ENCODE assay signal across 3 cellular contexts in the genomic region with DNA sequence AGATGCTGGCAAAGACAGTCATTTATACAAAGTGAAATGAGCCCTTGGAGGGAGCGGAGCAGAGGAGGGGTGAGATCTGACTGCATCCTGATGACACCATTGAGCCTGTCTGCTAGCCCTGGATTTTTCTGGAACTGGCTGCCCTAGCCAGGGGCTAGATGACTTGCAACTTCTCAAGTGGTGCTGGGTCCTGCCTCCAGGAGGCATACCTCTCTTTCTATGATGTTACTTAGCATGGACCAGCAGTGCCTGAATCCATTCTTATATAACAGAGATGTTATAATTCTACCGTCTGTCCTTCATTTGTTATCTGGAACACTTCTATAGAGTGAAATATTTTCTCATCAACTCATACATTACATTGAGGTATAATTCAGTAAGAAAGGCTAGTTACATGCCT.
TF ChIP-seq lines count a peak whose summit lies in the region.

No MANE protein-coding gene starts in this region.

TF ChIP-seq in SK-N-SH, 30 proteins besides CTCF, POLR2A, EP300 and RAD21 (continues in another document):
- TF ChIP-seq JUND (IDR thresholded peaks at IDR 0.05) (no peak), YY1 (IDR thresholded peaks at IDR 0.05; ENCODE audit: low read depth) (no peak), FOXJ3 (CRISPR knock-in tag; IDR thresholded peaks at IDR 0.05) (no peak), RXRA (IDR thresholded peaks at IDR 0.05; ENCODE audit: borderline replicate concordance, low read depth) (no peak), CHD2 (IDR thresholded peaks at IDR 0.05; ENCODE audit: low read length, partially characterized antibody) (no peak), IRF3 (IDR thresholded peaks at IDR 0.05; ENCODE audit: low read depth, low read length) (no peak), USF1 (IDR thresholded peaks at IDR 0.05; ENCODE audit: borderline replicate concordance, low read depth) (no peak), TAF1 (IDR thresholded peaks at IDR 0.05; ENCODE audit: borderline replicate concordance, low read depth, low read length) (no peak), FOXM1 (IDR thresholded peaks at IDR 0.05; ENCODE audit: low read depth) (no peak), MAX (IDR thresholded peaks at IDR 0.05; ENCODE audit: low read depth) (no peak), POLR2AphosphoS5 (IDR thresholded peaks at IDR 0.05; ENCODE audit: low read depth, low read length) (no peak), MEF2A (IDR thresholded peaks at IDR 0.05; ENCODE audit: borderline replicate concordance, low read depth) (no peak), GATA2 (CRISPR knock-in tag; IDR thresholded peaks at IDR 0.05) (no peak)
- TF ChIP-seq, protein P1, sequence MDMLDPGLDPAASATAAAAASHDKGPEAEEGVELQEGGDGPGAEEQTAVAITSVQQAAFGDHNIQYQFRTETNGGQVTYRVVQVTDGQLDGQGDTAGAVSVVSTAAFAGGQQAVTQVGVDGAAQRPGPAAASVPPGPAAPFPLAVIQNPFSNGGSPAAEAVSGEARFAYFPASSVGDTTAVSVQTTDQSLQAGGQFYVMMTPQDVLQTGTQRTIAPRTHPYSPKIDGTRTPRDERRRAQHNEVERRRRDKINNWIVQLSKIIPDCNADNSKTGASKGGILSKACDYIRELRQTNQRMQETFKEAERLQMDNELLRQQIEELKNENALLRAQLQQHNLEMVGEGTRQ (IDR thresholded peaks at IDR 0.05; ENCODE audit: borderline replicate concordance, low read depth, low read length) = no peak
- TF ChIP-seq, protein P2, sequence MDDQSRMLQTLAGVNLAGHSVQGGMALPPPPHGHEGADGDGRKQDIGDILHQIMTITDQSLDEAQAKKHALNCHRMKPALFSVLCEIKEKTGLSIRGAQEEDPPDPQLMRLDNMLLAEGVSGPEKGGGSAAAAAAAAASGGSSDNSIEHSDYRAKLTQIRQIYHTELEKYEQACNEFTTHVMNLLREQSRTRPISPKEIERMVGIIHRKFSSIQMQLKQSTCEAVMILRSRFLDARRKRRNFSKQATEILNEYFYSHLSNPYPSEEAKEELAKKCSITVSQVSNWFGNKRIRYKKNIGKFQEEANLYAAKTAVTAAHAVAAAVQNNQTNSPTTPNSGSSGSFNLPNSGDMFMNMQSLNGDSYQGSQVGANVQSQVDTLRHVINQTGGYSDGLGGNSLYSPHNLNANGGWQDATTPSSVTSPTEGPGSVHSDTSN (IDR thresholded peaks at IDR 0.05) = no peak

TF ChIP-seq in SK-N-SH treated with all-trans-retinoic acid at 6 μM for 48 hours, 23 proteins besides CTCF, POLR2A, EP300 and RAD21:
- TF ChIP-seq SNAI2 (CRISPR knock-in tag; IDR thresholded peaks at IDR 0.05) (no peak), ZNF8 (CRISPR knock-in tag; IDR thresholded peaks at IDR 0.05) (no peak)

TF ChIP-seq in endothelial cell of umbilical vein, 7 proteins besides CTCF, POLR2A, EP300 and RAD21:
- TF ChIP-seq MYC (IDR thresholded peaks at IDR 0.05; ENCODE audit: low read depth, low read length) (no peak), POLR2AphosphoS5 (IDR thresholded peaks at IDR 0.05; ENCODE audit: insufficient read depth, low read depth, low read length) (no peak), GATA2 (IDR thresholded peaks at IDR 0.05; ENCODE audit: insufficient read depth, insufficient read length, low read depth, low read length) (no peak), JUN (IDR thresholded peaks at IDR 0.05; ENCODE audit: borderline replicate concordance, insufficient read depth, insufficient read length, low read depth) (no peak), EZH2 (IDR thresholded peaks at IDR 0.05; ENCODE audit: borderline replicate concordance, low read depth, low read length, severe bottlenecking) (no peak), MAX (IDR thresholded peaks at IDR 0.05; ENCODE audit: insufficient read depth, insufficient read length) (no peak), FOS (IDR thresholded peaks at IDR 0.05; ENCODE audit: borderline replicate concordance, insufficient read depth, low read length) (no peak)
